8 cellular contexts compared by ENCODE assay signal in the genomic region with DNA sequence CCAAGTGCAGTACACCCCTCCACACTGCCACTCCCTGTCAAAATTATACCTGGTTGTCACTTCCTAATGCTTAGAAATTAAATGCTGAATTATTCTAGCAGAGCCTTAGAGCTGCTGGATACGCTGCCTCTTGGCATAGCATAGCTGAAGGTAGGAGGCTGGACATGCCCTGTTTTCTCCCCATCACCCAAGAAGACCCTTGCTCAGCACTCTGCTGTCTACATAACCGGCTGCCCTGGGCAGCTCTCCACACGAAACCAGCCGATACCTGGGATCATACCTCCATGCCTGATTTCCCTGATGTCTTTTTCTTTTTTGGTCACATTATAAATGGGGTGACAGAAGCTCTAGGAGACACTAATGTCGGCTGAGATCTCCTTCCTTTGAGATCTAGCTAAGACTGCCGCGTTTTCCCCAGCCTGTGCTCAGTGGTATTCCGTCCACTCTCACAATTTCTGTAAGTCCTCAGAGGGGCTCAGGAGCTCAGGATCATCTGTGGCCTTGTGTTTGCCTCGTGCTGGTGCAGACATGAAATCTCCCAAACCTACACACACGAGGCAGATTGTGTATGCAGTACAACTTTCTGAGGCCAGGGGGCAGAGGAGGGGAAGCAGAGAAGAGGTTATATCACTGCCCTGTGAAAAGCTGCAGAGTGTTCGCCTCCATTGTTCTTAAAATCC. TPM values are rescaled to one million over a fixed set of nuclear protein-coding genes. Genes with fewer than 3 reads are reported as not detected.
DNase-seq lines count a peak whose midpoint lies in the region; ATAC-seq, FAIRE-seq and TF ChIP-seq lines count a peak whose summit lies in the region.

No MANE protein-coding gene starts in this region.

- peaks cover 12% of the 10 kb centered on the region for H3K4me1 Mint-ChIP-seq in activated CD4-positive, alpha-beta T cell treated with anti-CD3 and anti-CD28 coated beads, Interleukin-2, amount 10 ng/mL, durations not matched to agents 24 days and 14 days
- peaks cover 7% of the 10 kb centered on the region for H3K4me1 Mint-ChIP-seq in memory B cell
- H3K4me1 Mint-ChIP-seq in stimulated activated naive CD8-positive, alpha-beta T cell treated with anti-CD3 and anti-CD28 coated beads, Interleukin-15, Interleukin-2, amounts not matched to agents 100 ng/mL and 50 ng/mL, for 24 hours (ENCODE audit: low read depth) = peaks cover 8% of the 10 kb centered on the region

- DNase-seq in D721Med (ENCODE audit: insufficient read length, low spot score) (no peak), NCI-H526 (lab: John Stamatoyannopoulos, UW) (peak; percentile 45 to 76), memory B cell (ENCODE audit: low spot score in 2 of 2) (peak; percentile 47 to 55)
- DNase-seq in activated CD4-positive, alpha-beta T cell treated with anti-CD3 and anti-CD28 coated beads, Interleukin-2, amount 10 ng/mL, durations not matched to agents 24 days and 14 days = peak; percentile 92
- peak; percentile 52 for DNase-seq in effector CD4-positive, alpha-beta T cell

- H3K27me3 Mint-ChIP-seq in activated CD4-positive, alpha-beta T cell treated with anti-CD3 and anti-CD28 coated beads, Interleukin-2, amount 10 ng/mL, durations not matched to agents 24 days and 14 days = peaks cover 4% of the 10 kb centered on the region
- H3K27me3 Mint-ChIP-seq in memory B cell = no peaks in the 10 kb centered on the region
- H3K27me3 Mint-ChIP-seq in stimulated activated naive CD8-positive, alpha-beta T cell treated with anti-CD3 and anti-CD28 coated beads, Interleukin-15, Interleukin-2, amounts not matched to agents 100 ng/mL and 50 ng/mL, for 24 hours = no peaks in the 10 kb centered on the region

- no peak overlapping the region for H3K27ac Mint-ChIP-seq in activated CD4-positive, alpha-beta T cell treated with anti-CD3 and anti-CD28 coated beads, Interleukin-2, amount 10 ng/mL, durations not matched to agents 24 days and 14 days
- no peak overlapping the region for H3K27ac Mint-ChIP-seq in memory B cell
- H3K27ac Mint-ChIP-seq in stimulated activated naive CD8-positive, alpha-beta T cell treated with anti-CD3 and anti-CD28 coated beads, Interleukin-15, Interleukin-2, amounts not matched to agents 100 ng/mL and 50 ng/mL, for 24 hours = peak overlapping the region; percentile 46

- TF ChIP-seq CTCF in D721Med (IDR thresholded peaks at IDR 0.05; ENCODE audit: insufficient read depth, missing control alignments) = peak; percentile 57

- intact Hi-C loops in activated CD4-positive, alpha-beta T cell treated with anti-CD3 and anti-CD28 coated beads, Interleukin-2, amount 10 ng/mL, durations not matched to agents 24 days and 14 days (cut with micrococcal nuclease) = loop anchor here (1.0 to 5.0 kb wide), 2 partner anchors 48 to 53 kb away; partner anchors contain the start of gene COX5B

- ATAC-seq in HG03354 (IDR thresholded peaks at IDR 0.05; ENCODE audit: poor library complexity, severe bottlenecking, unreplicated experiment) (peak; percentile 67), memory B cell (ENCODE audit: low read depth) (peak; percentile 76), HG03175 (IDR thresholded peaks at IDR 0.05; ENCODE audit: unreplicated experiment) (no peak)

- H3K9me3 Mint-ChIP-seq in activated CD4-positive, alpha-beta T cell treated with anti-CD3 and anti-CD28 coated beads, Interleukin-2, amount 10 ng/mL, durations not matched to agents 24 days and 14 days = no peaks in the 10 kb centered on the region
- H3K9me3 Mint-ChIP-seq in memory B cell = no peaks in the 10 kb centered on the region
- no peaks in the 10 kb centered on the region for H3K9me3 Mint-ChIP-seq in stimulated activated naive CD8-positive, alpha-beta T cell treated with anti-CD3 and anti-CD28 coated beads, Interleukin-15, Interleukin-2, amounts not matched to agents 100 ng/mL and 50 ng/mL, for 24 hours

- FAIRE-seq in D721Med (lab: Jason Lieb, UNC) = no peak

- no peaks in the 10 kb centered on the region for H3K36me3 Mint-ChIP-seq in activated CD4-positive, alpha-beta T cell treated with anti-CD3 and anti-CD28 coated beads, Interleukin-2, amount 10 ng/mL, durations not matched to agents 24 days and 14 days (ENCODE audit: low read depth)
- peaks cover 1% of the 10 kb centered on the region for H3K36me3 Mint-ChIP-seq in memory B cell
- no peaks in the 10 kb centered on the region for H3K36me3 Mint-ChIP-seq in stimulated activated naive CD8-positive, alpha-beta T cell treated with anti-CD3 and anti-CD28 coated beads, Interleukin-15, Interleukin-2, amounts not matched to agents 100 ng/mL and 50 ng/mL, for 24 hours (ENCODE audit: low read depth)

- H3K4me3 Mint-ChIP-seq in activated CD4-positive, alpha-beta T cell treated with anti-CD3 and anti-CD28 coated beads, Interleukin-2, amount 10 ng/mL, durations not matched to agents 24 days and 14 days = no peak overlapping the region
- no peak overlapping the region for H3K4me3 Mint-ChIP-seq in memory B cell
- no peak overlapping the region for H3K4me3 Mint-ChIP-seq in stimulated activated naive CD8-positive, alpha-beta T cell treated with anti-CD3 and anti-CD28 coated beads, Interleukin-15, Interleukin-2, amounts not matched to agents 100 ng/mL and 50 ng/mL, for 24 hours

RNA-seq across cellular contexts. Expression of gene ZAP70, which starts 13.5 kb away (rescaled TPM):
- total RNA-seq in activated CD4-positive, alpha-beta T cell treated with anti-CD3 and anti-CD28 coated beads, Interleukin-2, amount 10 ng/mL, durations not matched to agents 24 days and 14 days = 240 and 242 TPM in 2 replicates

RNA-seq across cellular contexts. Expression of gene C2orf92, which starts 30.4 kb away (rescaled TPM):
- total RNA-seq in activated CD4-positive, alpha-beta T cell treated with anti-CD3 and anti-CD28 coated beads, Interleukin-2, amount 10 ng/mL, durations not matched to agents 24 days and 14 days = 16.8 and 16.9 TPM in 2 replicates

RNA-seq across cellular contexts. Expression of gene ACTR1B, which starts 36.1 kb away (rescaled TPM):
- total RNA-seq in activated CD4-positive, alpha-beta T cell treated with anti-CD3 and anti-CD28 coated beads, Interleukin-2, amount 10 ng/mL, durations not matched to agents 24 days and 14 days = 122 TPM in 2 replicates

RNA-seq across cellular contexts. Expression of gene COX5B, which starts 54.0 kb away (rescaled TPM):
- total RNA-seq in activated CD4-positive, alpha-beta T cell treated with anti-CD3 and anti-CD28 coated beads, Interleukin-2, amount 10 ng/mL, durations not matched to agents 24 days and 14 days = 227 and 233 TPM in 2 replicates
